In the genomic region with DNA sequence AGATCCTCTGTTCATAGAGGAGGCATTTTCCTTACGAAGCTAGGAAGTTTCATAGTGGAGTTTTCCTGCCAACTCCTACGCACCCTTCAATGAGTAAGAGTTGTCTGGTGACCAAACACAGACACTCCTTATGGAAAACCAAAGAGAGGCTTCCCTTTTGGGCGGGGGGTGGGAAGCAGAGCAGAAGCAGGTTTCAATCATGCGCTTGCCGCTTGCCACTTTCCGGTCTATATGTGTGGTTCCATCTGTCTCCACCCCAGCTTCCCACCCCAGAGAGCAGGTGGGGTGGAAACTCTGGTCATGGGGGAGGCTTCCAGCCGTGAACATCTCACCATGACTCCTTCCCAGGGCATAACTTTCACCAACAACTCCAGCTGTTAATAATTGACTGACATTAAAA, we compare ENCODE assay signal across 23 cellular contexts.
DNase-seq lines count a peak whose midpoint lies in the region; ATAC-seq, FAIRE-seq and TF ChIP-seq lines count a peak whose summit lies in the region.
"Had no signal": no experiment of that assay in that cellular context is flagged by ENCODE, and none has a peak within 500 bp of the region (broad histone marks: within the 10 kb centered on the region; RNA-seq: fewer than 3 reads in every experiment).

No MANE protein-coding gene starts in this region.

- no peak overlapping the region for H3K4me3 Mint-ChIP-seq in activated CD8-positive, alpha-beta T cell treated with anti-CD3 and anti-CD28 coated beads, Interleukin-2, amount 10 ng/mL, durations not matched to agents 7 days and 5 days
- H3K4me3 Mint-ChIP-seq: activated naive CD8-positive, alpha-beta T cell treated with anti-CD3 and anti-CD28 coated beads, Interleukin-2, amount 50 U/mL, for 24 hours; activated T-helper 17 cell treated with anti-CD3 and anti-CD28 coated beads, Interleukin-2, amount 50 U/mL, for 72 hours; CD4-positive, alpha-beta memory T cell had no signal

- no peak for TF ChIP-seq POLR2A in A549 (IDR thresholded peaks at IDR 0.05; ENCODE audit: low read length)

- H3K4me3 ChIP-seq in A549, result no peak overlapping the region
- H3K4me3 ChIP-seq: K562, upper lobe of left lung had no signal

- peaks cover 5% of the 10 kb centered on the region for H3K27me3 Mint-ChIP-seq in activated CD8-positive, alpha-beta T cell treated with anti-CD3 and anti-CD28 coated beads, Interleukin-2, amount 10 ng/mL, durations not matched to agents 7 days and 5 days (ENCODE audit: low read depth)

- H3K27ac Mint-ChIP-seq in activated CD8-positive, alpha-beta T cell treated with anti-CD3 and anti-CD28 coated beads, Interleukin-2, amount 10 ng/mL, durations not matched to agents 7 days and 5 days, result no peak overlapping the region
- H3K27ac Mint-ChIP-seq: activated naive CD8-positive, alpha-beta T cell treated with anti-CD3 and anti-CD28 coated beads, Interleukin-2, amount 50 U/mL, for 24 hours; activated T-helper 17 cell treated with anti-CD3 and anti-CD28 coated beads, Interleukin-2, amount 50 U/mL, for 72 hours; CD4-positive, alpha-beta memory T cell had no signal

- no peak for TF ChIP-seq RAD21 in A549 (conservative IDR thresholded peaks at IDR 0.05 in 1 of 2, IDR thresholded peaks at IDR 0.05 in 1 of 2)

- DNase-seq in A549 (ENCODE audit: low read depth in 1 of 2, low spot score in 1 of 2) (no peak), HK-2 (ENCODE audit: unreplicated experiment) (peak; percentile 29), dermis blood vessel endothelial cell (peak; percentile 53), islet precursor cell (peak; percentile 16), midbrain (lab: John Stamatoyannopoulos, UW) (no peak)
- DNase-seq in activated CD8-positive, alpha-beta T cell treated with anti-CD3 and anti-CD28 coated beads, Interleukin-2, amount 10 ng/mL, durations not matched to agents 7 days and 5 days, result no peak
- DNase-seq in stimulated activated naive CD4-positive, alpha-beta T cell (lab: John Stamatoyannopoulos, UW), result no peak
- DNase-seq: ACHN; activated CD4-positive, CD25-positive, alpha-beta regulatory T cell; activated naive CD8-positive, alpha-beta T cell treated with anti-CD3 and anti-CD28 coated beads, Interleukin-2, amount 50 U/mL, for 24 hours; CD4-positive, alpha-beta memory T cell; central memory CD4-positive, alpha-beta T cell; effector CD4-positive, alpha-beta T cell; EL; H7; left cardiac atrium; retina; stimulated activated naive CD4-positive, alpha-beta T cell treated with Interleukin-2 at 50 U/mL for 16 hours; upper lobe of left lung had no signal

- FAIRE-seq in A549 (lab: Jason Lieb, UNC), result no peak
- FAIRE-seq: GM19239, K562 had no signal

- CTCF ChIA-PET in A549 (lab: Yijun Ruan, JAX), result interaction anchor here (0.6 to 1.4 kb wide), 3 partner anchors 12 to 290 kb away, joined by 3 to 5 read pairs (median 4); no protein-coding TSS in a partner anchor
- CTCF ChIA-PET in activated CD8-positive, alpha-beta T cell treated with anti-CD3 and anti-CD28 coated beads, Interleukin-2, amount 10 ng/mL, durations not matched to agents 7 days and 5 days (lab: Charles Lee), result no interaction called here

- TF ChIP-seq CTCF in A549 (IDR thresholded peaks at IDR 0.05), result no peak

- POLR2A ChIA-PET in A549 (lab: Yijun Ruan, JAX), result no interaction called here
- POLR2A ChIA-PET in activated CD8-positive, alpha-beta T cell treated with anti-CD3 and anti-CD28 coated beads, Interleukin-2, amount 10 ng/mL, durations not matched to agents 7 days and 5 days (lab: Charles Lee), result interaction anchor here (0.7 kb wide), 1 partner anchor 11 kb away, joined by 3 read pairs; no protein-coding TSS in a partner anchor

- peak overlapping the region; percentile 7; the same call in 2 of the 3 replicates for H3K4me2 ChIP-seq in A549

- H3K4me1 ChIP-seq in A549, result peaks cover 10% of the 10 kb centered on the region; the same call in 2 of the 3 replicates
- H3K4me1 ChIP-seq: upper lobe of left lung had no signal

- peak overlapping the region in 1 of 2 experiments; percentile 47; a peak in 1 of 6 replicates for H3K27ac ChIP-seq in A549
- H3K27ac ChIP-seq: upper lobe of left lung had no signal

- no peaks in the 10 kb centered on the region for H3K4me1 Mint-ChIP-seq in activated CD8-positive, alpha-beta T cell treated with anti-CD3 and anti-CD28 coated beads, Interleukin-2, amount 10 ng/mL, durations not matched to agents 7 days and 5 days (ENCODE audit: low read depth)
- H3K4me1 Mint-ChIP-seq: activated naive CD8-positive, alpha-beta T cell treated with anti-CD3 and anti-CD28 coated beads, Interleukin-2, amount 50 U/mL, for 24 hours; activated T-helper 17 cell treated with anti-CD3 and anti-CD28 coated beads, Interleukin-2, amount 50 U/mL, for 72 hours; CD4-positive, alpha-beta memory T cell had no signal

- no peak for TF ChIP-seq EP300 in A549 (IDR thresholded peaks at IDR 0.05)

- no peaks in the 10 kb centered on the region for H3K36me3 Mint-ChIP-seq in activated CD8-positive, alpha-beta T cell treated with anti-CD3 and anti-CD28 coated beads, Interleukin-2, amount 10 ng/mL, durations not matched to agents 7 days and 5 days (ENCODE audit: low read depth)
- H3K36me3 Mint-ChIP-seq: CD4-positive, alpha-beta memory T cell had no signal

- no peaks in the 10 kb centered on the region for H3K9me3 ChIP-seq in A549
- H3K9me3 ChIP-seq: upper lobe of left lung had no signal

- peak in 1 of 2 experiments; percentile 26; a peak in 1 of 6 replicates for ATAC-seq in A549
- ATAC-seq in HG02981 (IDR thresholded peaks at IDR 0.05; ENCODE audit: unreplicated experiment), result no peak
- no peak for ATAC-seq in activated CD8-positive, alpha-beta T cell treated with anti-CD3 and anti-CD28 coated beads, Interleukin-2, amount 10 ng/mL, durations not matched to agents 7 days and 5 days
- ATAC-seq: activated naive CD8-positive, alpha-beta T cell treated with anti-CD3 and anti-CD28 coated beads, Interleukin-2, amount 50 U/mL, for 24 hours; activated T-helper 17 cell treated with anti-CD3 and anti-CD28 coated beads, Interleukin-2, amount 50 U/mL, for 72 hours; K562 had no signal

- no peaks in the 10 kb centered on the region for H3K9me3 Mint-ChIP-seq in activated CD8-positive, alpha-beta T cell treated with anti-CD3 and anti-CD28 coated beads, Interleukin-2, amount 10 ng/mL, durations not matched to agents 7 days and 5 days (ENCODE audit: insufficient read depth)
- H3K9me3 Mint-ChIP-seq: activated naive CD8-positive, alpha-beta T cell treated with anti-CD3 and anti-CD28 coated beads, Interleukin-2, amount 50 U/mL, for 24 hours; activated T-helper 17 cell treated with anti-CD3 and anti-CD28 coated beads, Interleukin-2, amount 50 U/mL, for 72 hours had no signal

- 59% methylated on average over 7 of the region's 7 CpGs for WGBS in A549 (ENCODE audit: missing lambda C conversion rate)

TF ChIP-seq in A549, 52 proteins besides CTCF, POLR2A, EP300 and RAD21:
- TF ChIP-seq, protein P1, sequence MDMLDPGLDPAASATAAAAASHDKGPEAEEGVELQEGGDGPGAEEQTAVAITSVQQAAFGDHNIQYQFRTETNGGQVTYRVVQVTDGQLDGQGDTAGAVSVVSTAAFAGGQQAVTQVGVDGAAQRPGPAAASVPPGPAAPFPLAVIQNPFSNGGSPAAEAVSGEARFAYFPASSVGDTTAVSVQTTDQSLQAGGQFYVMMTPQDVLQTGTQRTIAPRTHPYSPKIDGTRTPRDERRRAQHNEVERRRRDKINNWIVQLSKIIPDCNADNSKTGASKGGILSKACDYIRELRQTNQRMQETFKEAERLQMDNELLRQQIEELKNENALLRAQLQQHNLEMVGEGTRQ (IDR thresholded peaks at IDR 0.05), result no peak
- TF ChIP-seq HOXA7 (CRISPR knock-in tag; IDR thresholded peaks at IDR 0.05), result no peak
- TF ChIP-seq ZC3H11A (IDR thresholded peaks at IDR 0.05), result no peak
- TF ChIP-seq, protein P2, sequence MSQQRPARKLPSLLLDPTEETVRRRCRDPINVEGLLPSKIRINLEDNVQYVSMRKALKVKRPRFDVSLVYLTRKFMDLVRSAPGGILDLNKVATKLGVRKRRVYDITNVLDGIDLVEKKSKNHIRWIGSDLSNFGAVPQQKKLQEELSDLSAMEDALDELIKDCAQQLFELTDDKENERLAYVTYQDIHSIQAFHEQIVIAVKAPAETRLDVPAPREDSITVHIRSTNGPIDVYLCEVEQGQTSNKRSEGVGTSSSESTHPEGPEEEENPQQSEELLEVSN (IDR thresholded peaks at IDR 0.05; ENCODE audit: borderline replicate concordance, low read depth), result no peak
- TF ChIP-seq HOXB13 (CRISPR knock-in tag; IDR thresholded peaks at IDR 0.05; ENCODE audit: low read depth), result no peak
- TF ChIP-seq, protein P3, sequence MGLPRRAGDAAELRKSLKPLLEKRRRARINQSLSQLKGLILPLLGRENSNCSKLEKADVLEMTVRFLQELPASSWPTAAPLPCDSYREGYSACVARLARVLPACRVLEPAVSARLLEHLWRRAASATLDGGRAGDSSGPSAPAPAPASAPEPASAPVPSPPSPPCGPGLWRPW (IDR thresholded peaks at IDR 0.05), result no peak
- no peak for TF ChIP-seq ZNF302 (CRISPR knock-in tag; IDR thresholded peaks at IDR 0.05)
- TF ChIP-seq CHD4 (IDR thresholded peaks at IDR 0.05; ENCODE audit: borderline replicate concordance), result no peak
- no peak for TF ChIP-seq CHD2 (IDR thresholded peaks at IDR 0.05; ENCODE audit: low read length, partially characterized antibody)
- TF ChIP-seq, protein P4, sequence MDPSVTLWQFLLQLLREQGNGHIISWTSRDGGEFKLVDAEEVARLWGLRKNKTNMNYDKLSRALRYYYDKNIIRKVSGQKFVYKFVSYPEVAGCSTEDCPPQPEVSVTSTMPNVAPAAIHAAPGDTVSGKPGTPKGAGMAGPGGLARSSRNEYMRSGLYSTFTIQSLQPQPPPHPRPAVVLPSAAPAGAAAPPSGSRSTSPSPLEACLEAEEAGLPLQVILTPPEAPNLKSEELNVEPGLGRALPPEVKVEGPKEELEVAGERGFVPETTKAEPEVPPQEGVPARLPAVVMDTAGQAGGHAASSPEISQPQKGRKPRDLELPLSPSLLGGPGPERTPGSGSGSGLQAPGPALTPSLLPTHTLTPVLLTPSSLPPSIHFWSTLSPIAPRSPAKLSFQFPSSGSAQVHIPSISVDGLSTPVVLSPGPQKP (IDR thresholded peaks at IDR 0.05; ENCODE audit: low read depth, low read length), result no peak
- no peak for TF ChIP-seq CBX8 (IDR thresholded peaks at IDR 0.05)
- no peak for TF ChIP-seq RNF2 (IDR thresholded peaks at IDR 0.05; ENCODE audit: borderline replicate concordance, low read depth)
- TF ChIP-seq EHMT2 (IDR thresholded peaks at IDR 0.05; ENCODE audit: low read depth), result no peak
- TF ChIP-seq FOSB (CRISPR knock-in tag; IDR thresholded peaks at IDR 0.05), result no peak
- TF ChIP-seq SMC3 (IDR thresholded peaks at IDR 0.05), result no peak
- TF ChIP-seq CEBPB (IDR thresholded peaks at IDR 0.05), result no peak
- TF ChIP-seq, protein P5, sequence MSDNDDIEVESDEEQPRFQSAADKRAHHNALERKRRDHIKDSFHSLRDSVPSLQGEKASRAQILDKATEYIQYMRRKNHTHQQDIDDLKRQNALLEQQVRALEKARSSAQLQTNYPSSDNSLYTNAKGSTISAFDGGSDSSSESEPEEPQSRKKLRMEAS (IDR thresholded peaks at IDR 0.05), result no peak
- no peak for TF ChIP-seq HDAC2 (IDR thresholded peaks at IDR 0.05)
- TF ChIP-seq POLR2AphosphoS2 (conservative IDR thresholded peaks at IDR 0.05; ENCODE audit: low read length), result no peak
TF ChIP-seq in A549: peak in this region for 0.

Comparison
In these comparisons a context has a peak if more than half of its experiments do, and no peak if none do; other contexts are left out.
1. DNase-seq: peak in HK-2 (single experiment), dermis blood vessel endothelial cell (single experiment) and islet precursor cell (single experiment); none in A549 (0 of 2), midbrain (single experiment), activated CD8-positive, alpha-beta T cell treated with anti-CD3 and anti-CD28 coated beads, Interleukin-2, amount 10 ng/mL, durations not matched to agents 7 days and 5 days (single experiment) and stimulated activated naive CD4-positive, alpha-beta T cell (0 of 6).